Comparison of ENCODE assay signal across 1 cellular context in genomic region chr3:65596511-65597224, GRCh38.
TF ChIP-seq lines count a peak whose summit lies in the region.

No MANE protein-coding gene starts in this region.

TF ChIP-seq in K562, 482 proteins besides CTCF, POLR2A, EP300 and RAD21 (continued from another document):
- no peak for TF ChIP-seq ZNF407 (IDR thresholded peaks at IDR 0.05; ENCODE audit: low read depth)
- TF ChIP-seq ZNF830 (CRISPR knock-in tag; IDR thresholded peaks at IDR 0.05) = no peak
